In the genomic region with DNA sequence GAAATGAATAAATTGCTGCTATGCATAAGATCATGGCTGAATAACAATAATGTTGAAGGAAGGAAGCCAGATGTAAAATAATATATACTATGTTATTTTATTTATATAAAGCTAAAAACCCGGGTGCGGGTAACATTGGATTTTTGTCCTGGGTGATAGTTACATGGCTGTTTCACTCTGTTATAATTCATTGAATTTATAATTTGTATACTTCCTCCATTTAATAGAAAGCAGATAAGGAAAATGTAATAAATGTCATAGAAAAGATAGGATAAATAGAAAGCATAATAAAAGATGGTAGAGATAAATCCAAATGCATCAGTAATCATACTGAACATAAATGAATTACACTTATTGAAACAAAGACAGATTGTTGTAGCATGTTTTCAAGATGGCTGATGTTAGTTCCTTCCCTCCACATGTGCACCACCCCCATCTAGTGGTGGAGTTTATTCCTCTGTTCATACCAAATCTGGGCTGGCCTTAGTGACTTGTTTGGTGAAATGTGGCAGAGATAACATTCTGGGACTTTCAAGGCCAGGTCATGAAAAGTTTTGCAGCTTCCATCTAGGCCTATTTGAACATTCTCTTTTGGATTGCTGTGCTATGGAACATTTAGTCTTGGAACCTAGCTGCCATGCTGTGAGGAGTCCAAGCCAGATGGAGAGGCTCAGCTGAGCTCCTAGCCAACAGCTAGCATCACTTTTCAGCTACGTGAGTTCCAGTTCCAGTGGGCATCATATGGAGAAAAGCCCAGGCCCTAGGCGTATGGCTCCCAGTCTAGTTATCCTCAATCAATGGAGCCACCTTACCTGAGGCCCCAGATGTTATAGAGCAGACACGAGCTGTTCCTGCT, we compare ENCODE assay signal across 1 cellular context.
TF ChIP-seq lines count a peak whose summit lies in the region.

No MANE protein-coding gene starts in this region.

TF ChIP-seq in H1, 55 proteins besides CTCF, POLR2A, EP300 and RAD21 (continued from another document):
- TF ChIP-seq, protein P1, sequence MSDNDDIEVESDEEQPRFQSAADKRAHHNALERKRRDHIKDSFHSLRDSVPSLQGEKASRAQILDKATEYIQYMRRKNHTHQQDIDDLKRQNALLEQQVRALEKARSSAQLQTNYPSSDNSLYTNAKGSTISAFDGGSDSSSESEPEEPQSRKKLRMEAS (IDR thresholded peaks at IDR 0.05), result 0 out of 2 replicates have a peak, but pooled peaks have one; percentile 44
- TF ChIP-seq YY1 (IDR thresholded peaks at IDR 0.05; ENCODE audit: low read depth, low read length) (peak; percentile 96), CHD2 (IDR thresholded peaks at IDR 0.05; ENCODE audit: low read length) (no peak), BACH1 (IDR thresholded peaks at IDR 0.05; ENCODE audit: low read length) (no peak), KDM1A (IDR thresholded peaks at IDR 0.05; ENCODE audit: borderline replicate concordance, low read length) (no peak), GTF2F1 (IDR thresholded peaks at IDR 0.05; ENCODE audit: borderline replicate concordance, low read depth, low read length) (no peak), HDAC6 (IDR thresholded peaks at IDR 0.05; ENCODE audit: low read depth, low read length) (no peak), BCL11A (IDR thresholded peaks at IDR 0.05; ENCODE audit: low read depth in 2 of 2, low read length in 2 of 2) (no peak), EGR1 (IDR thresholded peaks at IDR 0.05; ENCODE audit: borderline replicate concordance, low read depth, low read length) (no peak)
